Comparison of ENCODE assay signal across 18 cellular contexts in genomic region chr2:11657195-11657594, GRCh38. TPM values are rescaled to one million over a fixed set of nuclear protein-coding genes. Genes with fewer than 3 reads are reported as not detected.
A peak's percentile ranks its signal among the peaks of the same experiment; 100 is the strongest.
DNase-seq lines count a peak whose midpoint lies in the region; ATAC-seq, FAIRE-seq and TF ChIP-seq lines count a peak whose summit lies in the region.
"Had no signal": no experiment of that assay in that cellular context is flagged by ENCODE, and none has a peak within 500 bp of the region (broad histone marks: within the 10 kb centered on the region; RNA-seq: fewer than 3 reads in every experiment).

No MANE protein-coding gene starts in this region.

- H3K9me3 ChIP-seq in neuronal stem cell (replicated peaks in 1 of 2; ENCODE audit: control insufficient read depth in 2 of 2, insufficient read depth in 1 of 2, low read depth in 1 of 2, low read length in 2 of 2), result peaks cover 6% of the 10 kb centered on the region in 2 donors
- no peaks in the 10 kb centered on the region for H3K9me3 ChIP-seq in stomach
- H3K9me3 ChIP-seq: HAP-1 had no signal

- H3K4me2 ChIP-seq in neuronal stem cell (ENCODE audit: insufficient read depth, low read length, poor library complexity, severe bottlenecking), result no peak overlapping the region
- H3K4me2 ChIP-seq: BLaER1, GM23338 had no signal

- no peak overlapping the region for H3K18ac ChIP-seq in neuronal stem cell (ENCODE audit: low read length)

- H3K4me3 ChIP-seq in LNCaP clone FGC (ENCODE audit: low read depth, low read length) (peak overlapping the region; percentile 38), bronchial epithelial cell (ENCODE audit: low read depth, low read length) (no peak overlapping the region), neuronal stem cell (ENCODE audit: low read length in 2 of 2) (peak overlapping the region in 1 of 2 donors; percentile 31), stomach (no peak overlapping the region)
- H3K4me3 ChIP-seq: BLaER1, GM23338, HAP-1 had no signal

- TF ChIP-seq POLR2A in stomach (IDR thresholded peaks at IDR 0.05), result no peak

- H4K8ac ChIP-seq in neuronal stem cell (ENCODE audit: low read depth, low read length), result no peak overlapping the region

- peaks cover 1% of the 10 kb centered on the region for H3K36me3 Mint-ChIP-seq in activated naive CD8-positive, alpha-beta T cell treated with anti-CD3 and anti-CD28 coated beads, Interleukin-2, amount 50 U/mL, for 24 hours (ENCODE audit: low read depth)
- H3K36me3 Mint-ChIP-seq: CD4-positive, CD25-positive, alpha-beta regulatory T cell had no signal

- H2BK120ac ChIP-seq in neuronal stem cell (ENCODE audit: low read depth, low read length), result no peak overlapping the region

- no peak overlapping the region for H2BK5ac ChIP-seq in neuronal stem cell (ENCODE audit: low read length)

- no peak overlapping the region for H3K23ac ChIP-seq in neuronal stem cell (ENCODE audit: low read depth, low read length, poor library complexity)

- no peaks in the 10 kb centered on the region for H3K36me3 ChIP-seq in bronchial epithelial cell (ENCODE audit: control insufficient read depth, insufficient read depth, low read length)
- H3K36me3 ChIP-seq in neuronal stem cell (replicated peaks in 1 of 2; ENCODE audit: control insufficient read depth in 2 of 2, insufficient read depth in 2 of 2, low read length in 2 of 2), result no peaks in the 10 kb centered on the region
- no peaks in the 10 kb centered on the region for H3K36me3 ChIP-seq in stomach
- H3K36me3 ChIP-seq: BLaER1, HAP-1 had no signal

- H3K9me3 Mint-ChIP-seq in activated naive CD8-positive, alpha-beta T cell treated with anti-CD3 and anti-CD28 coated beads, Interleukin-2, amount 50 U/mL, for 24 hours, result peaks cover 2% of the 10 kb centered on the region

- TF ChIP-seq EP300 in stomach (IDR thresholded peaks at IDR 0.05), result no peak

- no peaks in the 10 kb centered on the region for H3K79me1 ChIP-seq in neuronal stem cell (ENCODE audit: low read depth, low read length)

- intact Hi-C loops in stomach (cut with DNase I; ENCODE audit: low total_unique reads), result no loop called here

- peak overlapping the region; percentile 7 for H3K9ac ChIP-seq in neuronal stem cell (ENCODE audit: low read depth, low read length, poor library complexity)
- H3K9ac ChIP-seq: BLaER1 had no signal

- H4K91ac ChIP-seq in neuronal stem cell (ENCODE audit: low read depth, low read length, poor library complexity), result no peak overlapping the region

- no peaks in the 10 kb centered on the region for H3K4me1 Mint-ChIP-seq in activated naive CD8-positive, alpha-beta T cell treated with anti-CD3 and anti-CD28 coated beads, Interleukin-2, amount 50 U/mL, for 24 hours
- H3K4me1 Mint-ChIP-seq: CD4-positive, CD25-positive, alpha-beta regulatory T cell; GM23338 had no signal

- no peak for TF ChIP-seq CTCF in C4-2B (conservative IDR thresholded peaks at IDR 0.05)
- no peak for TF ChIP-seq CTCF in LNCaP clone FGC (IDR thresholded peaks at IDR 0.05; ENCODE audit: control insufficient read depth, extremely low read depth, insufficient read depth)
- TF ChIP-seq CTCF in bronchial epithelial cell (IDR thresholded peaks at IDR 0.05; ENCODE audit: insufficient read depth, low read length, severe bottlenecking), result no peak
- no peak for TF ChIP-seq CTCF in stomach (IDR thresholded peaks at IDR 0.05)

- no peak for ATAC-seq in activated naive CD8-positive, alpha-beta T cell treated with anti-CD3 and anti-CD28 coated beads, Interleukin-2, amount 50 U/mL, for 24 hours

- H2BK15ac ChIP-seq in neuronal stem cell (ENCODE audit: low read length), result no peak overlapping the region

- no peak overlapping the region for H2BK12ac ChIP-seq in neuronal stem cell (ENCODE audit: low read length)

- FAIRE-seq in bronchial epithelial cell (lab: Jason Lieb, UNC), result peak; percentile 70
- FAIRE-seq: GM12892 had no signal

- H3K4me1 ChIP-seq in neuronal stem cell (ENCODE audit: control insufficient read depth in 2 of 2, insufficient read depth in 1 of 2, low read depth in 1 of 2, low read length in 2 of 2) (no peaks in the 10 kb centered on the region), stomach (peaks cover 0 to 5% (median 5%) of the 10 kb centered on the region in 4 donors)
- H3K4me1 ChIP-seq: HAP-1 had no signal

- H3K27me3 ChIP-seq in bronchial epithelial cell (ENCODE audit: control insufficient read depth, insufficient read depth, low read length), result peaks cover 12% of the 10 kb centered on the region
- H3K27me3 ChIP-seq in neuronal stem cell (ENCODE audit: control insufficient read depth in 3 of 3, insufficient read depth in 3 of 3, low read depth in 1 of 3, low read length in 3 of 3), result no peaks in the 10 kb centered on the region
- peaks cover 0 to 37% (median 0%) of the 10 kb centered on the region in 3 donors for H3K27me3 ChIP-seq in stomach
- H3K27me3 ChIP-seq: BLaER1 had no signal

- no peak overlapping the region for H3K4me3 Mint-ChIP-seq in activated naive CD8-positive, alpha-beta T cell treated with anti-CD3 and anti-CD28 coated beads, Interleukin-2, amount 50 U/mL, for 24 hours
- H3K4me3 Mint-ChIP-seq: CD4-positive, CD25-positive, alpha-beta regulatory T cell; GM23338 had no signal

- no peak overlapping the region for H3K27ac Mint-ChIP-seq in activated naive CD8-positive, alpha-beta T cell treated with anti-CD3 and anti-CD28 coated beads, Interleukin-2, amount 50 U/mL, for 24 hours
- H3K27ac Mint-ChIP-seq: CD4-positive, CD25-positive, alpha-beta regulatory T cell; GM23338 had no signal

- DNase-seq in LNCaP clone FGC (ENCODE audit: low read depth), result no peak
- DNase-seq in bronchial epithelial cell (ENCODE audit: low read depth), result no peak
- DNase-seq in neuronal stem cell (ENCODE audit: low spot score), result no peak
- no peak for DNase-seq in stomach
- no peak for DNase-seq in DMS 273 (lab: John Stamatoyannopoulos, UW; ENCODE audit: unreplicated experiment)
- DNase-seq in activated naive CD8-positive, alpha-beta T cell treated with anti-CD3 and anti-CD28 coated beads, Interleukin-2, amount 50 U/mL, for 24 hours, result no peak
- DNase-seq: 8988T; AML-193; CD4-positive, CD25-positive, alpha-beta regulatory T cell; DMS153; DND-41; GDM1 had no signal

- no peak overlapping the region for H3K14ac ChIP-seq in neuronal stem cell (ENCODE audit: low read length)

- H3K27me3 Mint-ChIP-seq in activated naive CD8-positive, alpha-beta T cell treated with anti-CD3 and anti-CD28 coated beads, Interleukin-2, amount 50 U/mL, for 24 hours, result peaks cover 8% of the 10 kb centered on the region

- H3K27ac ChIP-seq in C4-2B (peak overlapping the region; percentile 51), neuronal stem cell (replicated peaks; ENCODE audit: low read length) (no peak overlapping the region), stomach (no peak overlapping the region)
- H3K27ac ChIP-seq: BLaER1 had no signal

- H2AK5ac ChIP-seq in neuronal stem cell (ENCODE audit: low read depth, low read length), result no peak overlapping the region

- H2AFZ ChIP-seq in neuronal stem cell (ENCODE audit: low read length), result no peak overlapping the region

- no peak overlapping the region for H3K4ac ChIP-seq in neuronal stem cell (ENCODE audit: low read length)

- no CpG with 5 or more reads among the region's 11 CpGs for WGBS in neuronal stem cell (ENCODE audit: extremely low coverage in 2 of 2, insufficient read length in 2 of 2, insufficient replicate concordance in 1 of 2), 2 donors
- 87 to 94% (median 89%) methylated on average over 10 to 11 of the region's 11 CpGs for WGBS in stomach, 5 donors

RNA-seq across cellular contexts. Expression of gene NTSR2, which starts 12.8 kb away (rescaled TPM):
- not detected in 2 replicates for total RNA-seq in bronchial epithelial cell
- polyA plus RNA-seq in neuronal stem cell (2013, experiment 1 of 2), result not detected
- polyA plus RNA-seq in neuronal stem cell (2013, experiment 2 of 2), result not detected
- not detected for total RNA-seq in stomach
- not detected for polyA plus RNA-seq in stomach
- total RNA-seq: CD4-positive, CD25-positive, alpha-beta regulatory T cell; HT-29 had no signal
- polyA plus RNA-seq: CD4-positive, CD25-positive, alpha-beta regulatory T cell; GM23338 had no signal
